2 cellular contexts compared by ENCODE assay signal in genomic region chr9:115514454-115514853, GRCh38.
TF ChIP-seq lines count a peak whose summit lies in the region.

No MANE protein-coding gene starts in this region.

TF ChIP-seq in GM23338, 12 proteins besides CTCF, POLR2A, EP300 and RAD21 (continued from another document):
- TF ChIP-seq ETS1 (IDR thresholded peaks at IDR 0.05) = no peak
TF ChIP-seq in GM23338: peak in this region for 1.

TF ChIP-seq in IMR-90, 13 proteins besides CTCF, POLR2A, EP300 and RAD21 (continued from another document):
- TF ChIP-seq USF2 (IDR thresholded peaks at IDR 0.05; ENCODE audit: low read depth, low read length) (no peak), ELK1 (IDR thresholded peaks at IDR 0.05; ENCODE audit: borderline replicate concordance, low read depth, low read length) (no peak), MXI1 (IDR thresholded peaks at IDR 0.05; ENCODE audit: borderline replicate concordance, low read depth, low read length) (no peak), NFE2L2 (IDR thresholded peaks at IDR 0.05; ENCODE audit: low read depth, low read length) (no peak), CHD1 (IDR thresholded peaks at IDR 0.05; ENCODE audit: low read depth, low read length) (no peak), MAFK (IDR thresholded peaks at IDR 0.05; ENCODE audit: low read depth, low read length) (no peak), FOS (IDR thresholded peaks at IDR 0.05; ENCODE audit: low read depth, low read length) (no peak), RCOR1 (IDR thresholded peaks at IDR 0.05; ENCODE audit: insufficient replicate concordance, low read length) (no peak), RFX5 (IDR thresholded peaks at IDR 0.05; ENCODE audit: low read depth, low read length) (no peak), BHLHE40 (IDR thresholded peaks at IDR 0.05; ENCODE audit: low read depth, low read length) (no peak), MAZ (IDR thresholded peaks at IDR 0.05; ENCODE audit: borderline replicate concordance, low read depth, low read length) (no peak)
